Comparison of ENCODE assay signal across 1 cellular context in the genomic region with DNA sequence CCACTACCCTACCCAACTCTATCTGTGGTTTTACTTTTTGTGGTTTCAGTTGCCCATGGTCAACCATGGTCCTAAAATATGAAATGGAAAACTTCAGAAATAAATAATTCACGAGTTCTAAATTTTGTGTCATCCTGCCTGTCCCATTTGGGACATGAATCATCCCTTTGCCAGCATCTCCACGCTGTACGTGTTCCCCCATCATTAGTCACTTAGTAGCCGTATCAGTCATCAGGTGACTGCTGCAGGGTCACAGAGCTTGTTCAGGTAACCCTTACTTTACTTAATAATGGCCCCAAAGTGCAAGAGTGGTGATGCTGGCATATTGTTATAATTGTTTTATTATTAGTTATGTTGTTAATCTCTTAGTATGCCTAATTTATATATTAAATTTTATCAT.
TF ChIP-seq lines count a peak whose summit lies in the region.

No MANE protein-coding gene starts in this region.

TF ChIP-seq in GM23338, 12 proteins besides CTCF, POLR2A, EP300 and RAD21 (continued from another document):
- TF ChIP-seq, protein P1, sequence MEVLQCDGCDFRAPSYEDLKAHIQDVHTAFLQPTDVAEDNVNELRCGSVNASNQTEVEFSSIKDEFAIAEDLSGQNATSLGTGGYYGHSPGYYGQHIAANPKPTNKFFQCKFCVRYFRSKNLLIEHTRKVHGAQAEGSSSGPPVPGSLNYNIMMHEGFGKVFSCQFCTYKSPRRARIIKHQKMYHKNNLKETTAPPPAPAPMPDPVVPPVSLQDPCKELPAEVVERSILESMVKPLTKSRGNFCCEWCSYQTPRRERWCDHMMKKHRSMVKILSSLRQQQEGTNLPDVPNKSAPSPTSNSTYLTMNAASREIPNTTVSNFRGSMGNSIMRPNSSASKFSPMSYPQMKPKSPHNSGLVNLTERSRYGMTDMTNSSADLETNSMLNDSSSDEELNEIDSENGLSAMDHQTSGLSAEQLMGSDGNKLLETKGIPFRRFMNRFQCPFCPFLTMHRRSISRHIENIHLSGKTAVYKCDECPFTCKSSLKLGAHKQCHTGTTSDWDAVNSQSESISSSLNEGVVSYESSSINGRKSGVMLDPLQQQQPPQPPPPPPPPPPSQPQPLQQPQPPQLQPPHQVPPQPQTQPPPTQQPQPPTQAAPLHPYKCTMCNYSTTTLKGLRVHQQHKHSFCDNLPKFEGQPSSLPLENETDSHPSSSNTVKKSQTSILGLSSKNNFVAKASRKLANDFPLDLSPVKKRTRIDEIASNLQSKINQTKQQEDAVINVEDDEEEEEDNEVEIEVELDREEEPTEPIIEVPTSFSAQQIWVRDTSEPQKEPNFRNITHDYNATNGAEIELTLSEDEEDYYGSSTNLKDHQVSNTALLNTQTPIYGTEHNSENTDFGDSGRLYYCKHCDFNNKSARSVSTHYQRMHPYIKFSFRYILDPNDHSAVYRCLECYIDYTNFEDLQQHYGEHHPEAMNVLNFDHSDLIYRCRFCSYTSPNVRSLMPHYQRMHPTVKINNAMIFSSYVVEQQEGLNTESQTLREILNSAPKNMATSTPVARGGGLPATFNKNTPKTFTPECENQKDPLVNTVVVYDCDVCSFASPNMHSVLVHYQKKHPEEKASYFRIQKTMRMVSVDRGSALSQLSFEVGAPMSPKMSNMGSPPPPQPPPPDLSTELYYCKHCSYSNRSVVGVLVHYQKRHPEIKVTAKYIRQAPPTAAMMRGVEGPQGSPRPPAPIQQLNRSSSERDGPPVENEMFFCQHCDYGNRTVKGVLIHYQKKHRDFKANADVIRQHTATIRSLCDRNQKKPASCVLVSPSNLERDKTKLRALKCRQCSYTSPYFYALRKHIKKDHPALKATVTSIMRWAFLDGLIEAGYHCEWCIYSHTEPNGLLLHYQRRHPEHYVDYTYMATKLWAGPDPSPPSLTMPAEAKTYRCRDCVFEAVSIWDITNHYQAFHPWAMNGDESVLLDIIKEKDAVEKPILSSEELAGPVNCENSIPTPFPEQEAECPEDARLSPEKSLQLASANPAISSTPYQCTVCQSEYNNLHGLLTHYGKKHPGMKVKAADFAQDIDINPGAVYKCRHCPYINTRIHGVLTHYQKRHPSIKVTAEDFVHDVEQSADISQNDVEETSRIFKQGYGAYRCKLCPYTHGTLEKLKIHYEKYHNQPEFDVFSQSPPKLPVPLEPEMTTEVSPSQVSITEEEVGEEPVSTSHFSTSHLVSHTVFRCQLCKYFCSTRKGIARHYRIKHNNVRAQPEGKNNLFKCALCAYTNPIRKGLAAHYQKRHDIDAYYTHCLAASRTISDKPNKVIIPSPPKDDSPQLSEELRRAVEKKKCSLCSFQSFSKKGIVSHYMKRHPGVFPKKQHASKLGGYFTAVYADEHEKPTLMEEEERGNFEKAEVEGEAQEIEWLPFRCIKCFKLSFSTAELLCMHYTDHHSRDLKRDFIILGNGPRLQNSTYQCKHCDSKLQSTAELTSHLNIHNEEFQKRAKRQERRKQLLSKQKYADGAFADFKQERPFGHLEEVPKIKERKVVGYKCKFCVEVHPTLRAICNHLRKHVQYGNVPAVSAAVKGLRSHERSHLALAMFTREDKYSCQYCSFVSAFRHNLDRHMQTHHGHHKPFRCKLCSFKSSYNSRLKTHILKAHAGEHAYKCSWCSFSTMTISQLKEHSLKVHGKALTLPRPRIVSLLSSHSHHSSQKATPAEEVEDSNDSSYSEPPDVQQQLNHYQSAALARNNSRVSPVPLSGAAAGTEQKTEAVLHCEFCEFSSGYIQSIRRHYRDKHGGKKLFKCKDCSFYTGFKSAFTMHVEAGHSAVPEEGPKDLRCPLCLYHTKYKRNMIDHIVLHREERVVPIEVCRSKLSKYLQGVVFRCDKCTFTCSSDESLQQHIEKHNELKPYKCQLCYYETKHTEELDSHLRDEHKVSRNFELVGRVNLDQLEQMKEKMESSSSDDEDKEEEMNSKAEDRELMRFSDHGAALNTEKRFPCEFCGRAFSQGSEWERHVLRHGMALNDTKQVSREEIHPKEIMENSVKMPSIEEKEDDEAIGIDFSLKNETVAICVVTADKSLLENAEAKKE (CRISPR knock-in tag; IDR thresholded peaks at IDR 0.05), result no peak
- TF ChIP-seq STAT1 (IDR thresholded peaks at IDR 0.05; ENCODE audit: unreplicated experiment), result no peak
- TF ChIP-seq JUNB (IDR thresholded peaks at IDR 0.05; ENCODE audit: unreplicated experiment), result no peak
- no peak for TF ChIP-seq POLR2AphosphoS5 (IDR thresholded peaks at IDR 0.05; ENCODE audit: low read depth)
- TF ChIP-seq, protein P2, sequence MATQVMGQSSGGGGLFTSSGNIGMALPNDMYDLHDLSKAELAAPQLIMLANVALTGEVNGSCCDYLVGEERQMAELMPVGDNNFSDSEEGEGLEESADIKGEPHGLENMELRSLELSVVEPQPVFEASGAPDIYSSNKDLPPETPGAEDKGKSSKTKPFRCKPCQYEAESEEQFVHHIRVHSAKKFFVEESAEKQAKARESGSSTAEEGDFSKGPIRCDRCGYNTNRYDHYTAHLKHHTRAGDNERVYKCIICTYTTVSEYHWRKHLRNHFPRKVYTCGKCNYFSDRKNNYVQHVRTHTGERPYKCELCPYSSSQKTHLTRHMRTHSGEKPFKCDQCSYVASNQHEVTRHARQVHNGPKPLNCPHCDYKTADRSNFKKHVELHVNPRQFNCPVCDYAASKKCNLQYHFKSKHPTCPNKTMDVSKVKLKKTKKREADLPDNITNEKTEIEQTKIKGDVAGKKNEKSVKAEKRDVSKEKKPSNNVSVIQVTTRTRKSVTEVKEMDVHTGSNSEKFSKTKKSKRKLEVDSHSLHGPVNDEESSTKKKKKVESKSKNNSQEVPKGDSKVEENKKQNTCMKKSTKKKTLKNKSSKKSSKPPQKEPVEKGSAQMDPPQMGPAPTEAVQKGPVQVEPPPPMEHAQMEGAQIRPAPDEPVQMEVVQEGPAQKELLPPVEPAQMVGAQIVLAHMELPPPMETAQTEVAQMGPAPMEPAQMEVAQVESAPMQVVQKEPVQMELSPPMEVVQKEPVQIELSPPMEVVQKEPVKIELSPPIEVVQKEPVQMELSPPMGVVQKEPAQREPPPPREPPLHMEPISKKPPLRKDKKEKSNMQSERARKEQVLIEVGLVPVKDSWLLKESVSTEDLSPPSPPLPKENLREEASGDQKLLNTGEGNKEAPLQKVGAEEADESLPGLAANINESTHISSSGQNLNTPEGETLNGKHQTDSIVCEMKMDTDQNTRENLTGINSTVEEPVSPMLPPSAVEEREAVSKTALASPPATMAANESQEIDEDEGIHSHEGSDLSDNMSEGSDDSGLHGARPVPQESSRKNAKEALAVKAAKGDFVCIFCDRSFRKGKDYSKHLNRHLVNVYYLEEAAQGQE (IDR thresholded peaks at IDR 0.05; ENCODE audit: unreplicated experiment), result no peak
- no peak for TF ChIP-seq ZNF114 (CRISPR knock-in tag; IDR thresholded peaks at IDR 0.05)
